In genomic region chr22:17145021-17145680, GRCh38 we compare ENCODE assay signal across 27 cellular contexts.
"Had no signal": no experiment of that assay in that cellular context is flagged by ENCODE, and none has a peak within 500 bp of the region (broad histone marks: within the 10 kb centered on the region; RNA-seq: fewer than 3 reads in every experiment).

No MANE protein-coding gene starts in this region.

- H3K4me1 Mint-ChIP-seq: activated CD4-positive, alpha-beta T cell treated with anti-CD3 and anti-CD28 coated beads for 36 hours; activated naive CD8-positive, alpha-beta T cell treated with anti-CD3 and anti-CD28 coated beads, Interleukin-2, amount 50 U/mL, for 24 hours had no signal

- H3K27ac Mint-ChIP-seq: activated CD4-positive, alpha-beta memory T cell treated with anti-CD3 and anti-CD28 coated beads for 36 hours; activated CD4-positive, alpha-beta T cell treated with anti-CD3 and anti-CD28 coated beads for 36 hours; activated CD4-positive, alpha-beta T cell treated with anti-CD3 and anti-CD28 coated beads, Interleukin-2, amount 10 ng/mL, durations not matched to agents 24 days and 14 days; activated naive CD4-positive, alpha-beta T cell treated with anti-CD3 and anti-CD28 coated beads for 36 hours; activated naive CD4-positive, alpha-beta T cell treated with anti-CD3 and anti-CD28 coated beads, Interleukin-2, amount 50 U/mL, for 24 hours; activated naive CD8-positive, alpha-beta T cell treated with anti-CD3 and anti-CD28 coated beads, Interleukin-2, amount 50 U/mL, for 24 hours; effector memory CD8-positive, alpha-beta T cell had no signal

- H3K9me3 ChIP-seq: adrenal gland, body of pancreas, esophagus muscularis mucosa, gastrocnemius medialis, heart left ventricle had no signal

- H3K27me3 Mint-ChIP-seq: activated CD4-positive, alpha-beta memory T cell treated with anti-CD3 and anti-CD28 coated beads for 36 hours; activated CD4-positive, alpha-beta T cell treated with anti-CD3 and anti-CD28 coated beads for 36 hours; activated CD4-positive, alpha-beta T cell treated with anti-CD3 and anti-CD28 coated beads, Interleukin-2, amount 10 ng/mL, durations not matched to agents 24 days and 14 days; activated naive CD4-positive, alpha-beta T cell treated with anti-CD3 and anti-CD28 coated beads, Interleukin-2, amount 50 U/mL, for 24 hours; activated naive CD8-positive, alpha-beta T cell treated with anti-CD3 and anti-CD28 coated beads for 36 hours; activated naive CD8-positive, alpha-beta T cell treated with anti-CD3 and anti-CD28 coated beads, Interleukin-2, amount 50 U/mL, for 24 hours; effector memory CD8-positive, alpha-beta T cell had no signal

- H3K9me3 Mint-ChIP-seq: activated CD4-positive, alpha-beta memory T cell treated with anti-CD3 and anti-CD28 coated beads for 36 hours; activated CD4-positive, alpha-beta T cell treated with anti-CD3 and anti-CD28 coated beads, Interleukin-2, amount 10 ng/mL, durations not matched to agents 24 days and 14 days; activated naive CD4-positive, alpha-beta T cell treated with anti-CD3 and anti-CD28 coated beads for 36 hours; activated naive CD4-positive, alpha-beta T cell treated with anti-CD3 and anti-CD28 coated beads, Interleukin-2, amount 50 U/mL, for 24 hours; activated naive CD8-positive, alpha-beta T cell treated with anti-CD3 and anti-CD28 coated beads for 36 hours; activated naive CD8-positive, alpha-beta T cell treated with anti-CD3 and anti-CD28 coated beads, Interleukin-2, amount 50 U/mL, for 24 hours; effector memory CD8-positive, alpha-beta T cell had no signal

- H3K4me3 Mint-ChIP-seq: activated CD4-positive, alpha-beta memory T cell treated with anti-CD3 and anti-CD28 coated beads for 36 hours; activated CD4-positive, alpha-beta T cell treated with anti-CD3 and anti-CD28 coated beads for 36 hours; activated CD4-positive, alpha-beta T cell treated with anti-CD3 and anti-CD28 coated beads, Interleukin-2, amount 10 ng/mL, durations not matched to agents 24 days and 14 days; activated naive CD4-positive, alpha-beta T cell treated with anti-CD3 and anti-CD28 coated beads for 36 hours; activated naive CD4-positive, alpha-beta T cell treated with anti-CD3 and anti-CD28 coated beads, Interleukin-2, amount 50 U/mL, for 24 hours; activated naive CD8-positive, alpha-beta T cell treated with anti-CD3 and anti-CD28 coated beads for 36 hours; activated naive CD8-positive, alpha-beta T cell treated with anti-CD3 and anti-CD28 coated beads, Interleukin-2, amount 50 U/mL, for 24 hours; effector memory CD8-positive, alpha-beta T cell had no signal

- ATAC-seq: activated CD4-positive, alpha-beta T cell treated with anti-CD3 and anti-CD28 coated beads for 36 hours; activated naive CD8-positive, alpha-beta T cell treated with anti-CD3 and anti-CD28 coated beads, Interleukin-2, amount 50 U/mL, for 24 hours; body of pancreas; effector memory CD8-positive, alpha-beta T cell; foreskin keratinocyte; gastrocnemius medialis; heart left ventricle had no signal

- DNase-seq: activated CD4-positive, alpha-beta memory T cell treated with anti-CD3 and anti-CD28 coated beads for 36 hours; activated CD4-positive, alpha-beta T cell treated with anti-CD3 and anti-CD28 coated beads for 36 hours; activated CD4-positive, alpha-beta T cell treated with anti-CD3 and anti-CD28 coated beads, Interleukin-2, amount 10 ng/mL, durations not matched to agents 24 days and 14 days; activated CD4-positive, CD25-positive, alpha-beta regulatory T cell; activated CD4-positive, CD25-positive, alpha-beta regulatory T cell treated with anti-CD3 and anti-CD28 coated beads, Interleukin-2, amount 50 U/mL, for 72 hours; activated CD8-positive, alpha-beta memory T cell treated with anti-CD3 and anti-CD28 coated beads for 24 hours; activated naive CD4-positive, alpha-beta T cell treated with anti-CD3 and anti-CD28 coated beads for 36 hours; activated naive CD8-positive, alpha-beta T cell treated with anti-CD3 and anti-CD28 coated beads for 36 hours; activated naive CD8-positive, alpha-beta T cell treated with anti-CD3 and anti-CD28 coated beads, Interleukin-2, amount 50 U/mL, for 24 hours; activated T-cell treated with anti-CD3 and anti-CD28 coated beads, Interleukin-2, amount 50 U/mL, for 48 hours; adrenal gland; amygdala; body of pancreas; central memory CD4-positive, alpha-beta T cell; cortex of kidney; dermis blood vessel endothelial cell; effector CD4-positive, alpha-beta T cell; effector memory CD8-positive, alpha-beta T cell; erythroblast; foreskin keratinocyte; gastrocnemius medialis; glutamatergic neuron; heart left ventricle; T-helper 1 cell; T-helper 2 cell had no signal
